1 cellular context compared by ENCODE assay signal in the genomic region with DNA sequence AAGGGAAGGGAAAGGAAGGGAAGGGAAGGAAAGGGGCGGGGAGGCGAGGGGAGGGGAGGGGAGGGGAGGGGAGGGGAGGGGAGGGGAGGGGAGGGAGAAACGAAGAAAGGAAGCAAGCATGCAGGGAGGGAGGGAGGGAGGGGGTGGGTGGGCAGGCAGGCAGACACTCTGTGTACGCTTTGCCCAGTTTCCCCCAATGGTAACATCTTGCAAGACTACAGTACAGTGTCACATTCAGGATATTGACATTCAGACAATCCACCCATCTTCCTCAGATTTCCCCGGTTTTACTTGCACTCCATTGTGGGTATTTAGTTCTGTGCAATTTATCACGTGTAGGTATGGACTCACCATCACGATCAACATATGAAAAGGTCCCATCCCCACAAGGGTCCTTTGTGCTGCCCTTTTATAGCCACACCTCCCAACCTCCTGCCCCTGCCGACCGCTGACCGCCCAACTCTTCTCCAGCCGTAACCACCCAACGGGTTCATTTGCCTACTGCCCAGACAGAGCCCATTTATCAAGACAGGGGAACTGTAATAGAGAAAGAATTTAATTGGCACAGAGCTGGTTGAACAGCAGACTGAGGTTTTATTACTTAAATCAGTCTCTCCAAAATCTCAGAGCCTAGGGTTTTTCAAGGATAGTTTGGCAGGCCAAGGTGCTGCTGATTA.
TF ChIP-seq lines count a peak whose summit lies in the region.

No MANE protein-coding gene starts in this region.

TF ChIP-seq in SK-N-SH treated with all-trans-retinoic acid at 6 μM for 48 hours, 23 proteins besides CTCF, POLR2A, EP300 and RAD21 (continued from another document):
- TF ChIP-seq, protein P1, sequence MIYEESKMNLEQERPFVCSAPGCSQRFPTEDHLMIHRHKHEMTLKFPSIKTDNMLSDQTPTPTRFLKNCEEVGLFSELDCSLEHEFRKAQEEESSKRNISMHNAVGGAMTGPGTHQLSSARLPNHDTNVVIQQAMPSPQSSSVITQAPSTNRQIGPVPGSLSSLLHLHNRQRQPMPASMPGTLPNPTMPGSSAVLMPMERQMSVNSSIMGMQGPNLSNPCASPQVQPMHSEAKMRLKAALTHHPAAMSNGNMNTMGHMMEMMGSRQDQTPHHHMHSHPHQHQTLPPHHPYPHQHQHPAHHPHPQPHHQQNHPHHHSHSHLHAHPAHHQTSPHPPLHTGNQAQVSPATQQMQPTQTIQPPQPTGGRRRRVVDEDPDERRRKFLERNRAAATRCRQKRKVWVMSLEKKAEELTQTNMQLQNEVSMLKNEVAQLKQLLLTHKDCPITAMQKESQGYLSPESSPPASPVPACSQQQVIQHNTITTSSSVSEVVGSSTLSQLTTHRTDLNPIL (CRISPR knock-in tag; IDR thresholded peaks at IDR 0.05; ENCODE audit: low read depth) = no peak
- TF ChIP-seq PPARA (CRISPR knock-in tag; IDR thresholded peaks at IDR 0.05; ENCODE audit: borderline replicate concordance) = no peak
- TF ChIP-seq, protein P2, sequence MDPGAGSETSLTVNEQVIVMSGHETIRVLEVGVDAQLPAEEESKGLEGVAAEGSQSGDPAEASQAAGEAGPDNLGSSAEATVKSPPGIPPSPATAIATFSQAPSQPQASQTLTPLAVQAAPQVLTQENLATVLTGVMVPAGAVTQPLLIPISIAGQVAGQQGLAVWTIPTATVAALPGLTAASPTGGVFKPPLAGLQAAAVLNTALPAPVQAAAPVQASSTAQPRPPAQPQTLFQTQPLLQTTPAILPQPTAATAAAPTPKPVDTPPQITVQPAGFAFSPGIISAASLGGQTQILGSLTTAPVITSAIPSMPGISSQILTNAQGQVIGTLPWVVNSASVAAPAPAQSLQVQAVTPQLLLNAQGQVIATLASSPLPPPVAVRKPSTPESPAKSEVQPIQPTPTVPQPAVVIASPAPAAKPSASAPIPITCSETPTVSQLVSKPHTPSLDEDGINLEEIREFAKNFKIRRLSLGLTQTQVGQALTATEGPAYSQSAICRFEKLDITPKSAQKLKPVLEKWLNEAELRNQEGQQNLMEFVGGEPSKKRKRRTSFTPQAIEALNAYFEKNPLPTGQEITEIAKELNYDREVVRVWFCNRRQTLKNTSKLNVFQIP (CRISPR knock-in tag; IDR thresholded peaks at IDR 0.05; ENCODE audit: borderline replicate concordance, low read depth) = no peak
